Comparison of ENCODE assay signal across 11 cellular contexts in the genomic region with DNA sequence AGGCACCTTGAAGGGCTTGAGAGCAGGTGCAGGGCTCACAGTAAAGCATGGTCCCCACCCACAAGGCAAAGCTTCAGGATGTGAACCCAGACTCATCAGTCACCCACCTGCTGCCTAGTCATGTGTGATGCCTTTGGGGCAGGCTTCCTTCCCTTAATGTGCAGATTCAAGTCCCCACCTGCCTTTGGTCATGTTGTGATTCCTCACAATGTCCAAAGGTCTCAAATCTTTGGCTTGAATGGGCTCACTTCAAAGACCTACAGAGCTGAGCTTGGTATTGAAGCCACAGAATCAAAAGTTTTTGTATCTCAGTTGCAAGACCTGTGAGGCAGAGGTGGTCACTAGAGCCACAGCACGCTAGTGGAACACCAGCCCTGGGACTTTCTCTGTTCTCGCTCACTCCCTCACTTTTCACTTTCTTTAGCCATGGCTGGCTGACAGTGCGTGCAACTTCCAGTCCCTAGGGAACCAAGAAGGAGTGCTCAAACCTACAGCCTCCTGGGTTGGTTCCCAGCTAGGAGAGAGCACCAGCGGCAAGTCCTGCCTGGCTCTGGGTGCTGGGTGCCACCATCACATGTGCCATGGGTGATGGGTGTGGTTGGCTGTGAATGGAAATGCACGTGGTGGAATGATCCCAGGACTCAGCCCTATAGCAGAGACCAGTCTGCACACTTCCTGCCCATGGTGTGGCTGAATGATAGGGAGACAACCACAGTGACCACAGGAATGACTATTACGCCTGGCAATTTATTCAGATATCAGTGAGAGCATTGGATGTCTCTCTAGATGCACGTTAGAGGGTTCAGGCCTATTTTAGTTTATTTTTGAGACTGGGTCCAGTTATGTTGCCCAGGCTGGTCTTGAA.
DNase-seq lines count a peak whose midpoint lies in the region; ATAC-seq lines count a peak whose summit lies in the region.
"Had no signal": no experiment of that assay in that cellular context is flagged by ENCODE, and none has a peak within 500 bp of the region (broad histone marks: within the 10 kb centered on the region; RNA-seq: fewer than 3 reads in every experiment).

No MANE protein-coding gene starts in this region.

- no peak overlapping the region for H3K27ac Mint-ChIP-seq in stimulated activated effector memory CD8-positive, alpha-beta T cell treated with anti-CD3 and anti-CD28 coated beads, Interleukin-12 subunit alpha, Interleukin-12 subunit beta, amount 100 ng/mL, for 72 hours
- H3K27ac Mint-ChIP-seq: activated naive CD8-positive, alpha-beta T cell treated with anti-CD3 and anti-CD28 coated beads for 36 hours had no signal

- H3K4me3 Mint-ChIP-seq in stimulated activated effector memory CD8-positive, alpha-beta T cell treated with anti-CD3 and anti-CD28 coated beads, Interleukin-12 subunit alpha, Interleukin-12 subunit beta, amount 100 ng/mL, for 72 hours, result no peak overlapping the region
- H3K4me3 Mint-ChIP-seq: activated naive CD8-positive, alpha-beta T cell treated with anti-CD3 and anti-CD28 coated beads for 36 hours had no signal

- ATAC-seq in HG02852 (IDR thresholded peaks at IDR 0.05; ENCODE audit: unreplicated experiment) (peak; percentile 59), HG02970 (IDR thresholded peaks at IDR 0.05; ENCODE audit: low FRiP score, unreplicated experiment) (no peak)
- ATAC-seq in stimulated activated effector memory CD8-positive, alpha-beta T cell treated with anti-CD3 and anti-CD28 coated beads, Interleukin-12 subunit alpha, Interleukin-12 subunit beta, amount 100 ng/mL, for 72 hours, result peak; percentile 29
- ATAC-seq: heart right ventricle, Panc1 had no signal

- H3K36me3 Mint-ChIP-seq in stimulated activated effector memory CD8-positive, alpha-beta T cell treated with anti-CD3 and anti-CD28 coated beads, Interleukin-12 subunit alpha, Interleukin-12 subunit beta, amount 100 ng/mL, for 72 hours, result no peaks in the 10 kb centered on the region
- H3K36me3 Mint-ChIP-seq: activated naive CD8-positive, alpha-beta T cell treated with anti-CD3 and anti-CD28 coated beads for 36 hours had no signal

- H3K4me1 Mint-ChIP-seq in stimulated activated effector memory CD8-positive, alpha-beta T cell treated with anti-CD3 and anti-CD28 coated beads, Interleukin-12 subunit alpha, Interleukin-12 subunit beta, amount 100 ng/mL, for 72 hours, result peaks cover 15% of the 10 kb centered on the region

- peak; percentile 11 for DNase-seq in activated CD4-positive, alpha-beta T cell treated with anti-CD3 and anti-CD28 coated beads for 48 hours
- no peak for DNase-seq in activated CD4-positive, alpha-beta T cell treated with anti-CD3 and anti-CD28 coated beads, Interleukin-2, amount 50 U/mL, for 1 hour
- DNase-seq in OCI-M1 (lab: John Stamatoyannopoulos, UW) (peak; percentile 74), amygdala (lab: John Stamatoyannopoulos, UW) (no peak), Kasumi-1 (lab: John Stamatoyannopoulos, UW) (no peak)
- no peak for DNase-seq in stimulated activated effector memory CD8-positive, alpha-beta T cell treated with anti-CD3 and anti-CD28 coated beads, Interleukin-12 subunit alpha, Interleukin-12 subunit beta, amount 100 ng/mL, for 72 hours (ENCODE audit: low spot score in 2 of 2)
- DNase-seq: activated naive CD8-positive, alpha-beta T cell treated with anti-CD3 and anti-CD28 coated beads for 36 hours; heart right ventricle had no signal

- no peaks in the 10 kb centered on the region for H3K9me3 Mint-ChIP-seq in stimulated activated effector memory CD8-positive, alpha-beta T cell treated with anti-CD3 and anti-CD28 coated beads, Interleukin-12 subunit alpha, Interleukin-12 subunit beta, amount 100 ng/mL, for 72 hours
- H3K9me3 Mint-ChIP-seq: activated naive CD8-positive, alpha-beta T cell treated with anti-CD3 and anti-CD28 coated beads for 36 hours had no signal

Comparison
In these comparisons a context has a peak if more than half of its experiments do, and no peak if none do; other contexts are left out.
1. DNase-seq: peak in activated CD4-positive, alpha-beta T cell treated with anti-CD3 and anti-CD28 coated beads for 48 hours (single experiment) and OCI-M1 (single experiment); none in activated CD4-positive, alpha-beta T cell treated with anti-CD3 and anti-CD28 coated beads, Interleukin-2, amount 50 U/mL, for 1 hour (single experiment), stimulated activated effector memory CD8-positive, alpha-beta T cell treated with anti-CD3 and anti-CD28 coated beads, Interleukin-12 subunit alpha, Interleukin-12 subunit beta, amount 100 ng/mL, for 72 hours (0 of 2), amygdala (0 of 56) and Kasumi-1 (0 of 2).